27 cellular contexts compared by ENCODE assay signal in genomic region chr1:100378956-100379355, GRCh38.
"Had no signal": no experiment of that assay in that cellular context is flagged by ENCODE, and none has a peak within 500 bp of the region (broad histone marks: within the 10 kb centered on the region; RNA-seq: fewer than 3 reads in every experiment).

No MANE protein-coding gene starts in this region.

- DNase-seq: activated CD4-positive, alpha-beta memory T cell treated with anti-CD3 and anti-CD28 coated beads, Interleukin-2, amount 10 ng/mL, durations not matched to agents 7 days and 5 days; activated CD4-positive, alpha-beta T cell treated with anti-CD3 and anti-CD28 coated beads, Interleukin-2, amount 10 ng/mL, durations not matched to agents 7 days and 5 days; activated CD4-positive, CD25-positive, alpha-beta regulatory T cell; activated CD8-positive, alpha-beta memory T cell treated with anti-CD3 and anti-CD28 coated beads, Interleukin-2, amount 50 U/mL, for 48 hours; activated effector memory CD4-positive, alpha-beta T cell treated with anti-CD3 and anti-CD28 coated beads, Interleukin-2, amount 50 U/mL, for 16 hours; activated naive CD4-positive, alpha-beta T cell treated with anti-CD3 and anti-CD28 coated beads, Interleukin-2, amount 10 ng/mL, durations not matched to agents 7 days and 5 days; aorta; cerebellar nuclear complex; colonic mucosa; effector memory CD4-positive, alpha-beta T cell; erythroblast; head of caudate nucleus; hippocampal formation; lower lobe of right lung; mesendoderm; stimulated activated CD4-positive, alpha-beta T cell treated with anti-CD3 and anti-CD28 coated beads, Interleukin-15, amount 100 ng/mL, for 24 hours; stimulated activated CD4-positive, alpha-beta T cell treated with anti-CD3 and anti-CD28 coated beads, Interleukin-2, amount 100 ng/mL, for 24 hours; stimulated activated naive CD4-positive, alpha-beta T cell treated with Interleukin-2 at 50 U/mL for 16 hours; T-helper 1 cell; testis; transverse colon had no signal

- H3K4me1 ChIP-seq: colonic mucosa, right atrium auricular region, testis had no signal

- H3K36me3 ChIP-seq: cardiac muscle cell, colonic mucosa, gastroesophageal sphincter, lower lobe of right lung, right atrium auricular region, transverse colon had no signal

- ATAC-seq: gastroesophageal sphincter; left lobe of liver; lower lobe of right lung; natural killer cell treated with Interleukin-12 subunit alpha and Interleukin-12 subunit beta and Interleukin-15 and Interleukin-18, amount 100 ng/mL, for 72 hours had no signal

- H3K27me3 ChIP-seq: cardiac muscle cell, colonic mucosa, gastroesophageal sphincter, right atrium auricular region, testis, transverse colon had no signal

- H3K4me3 ChIP-seq: cardiac muscle cell, colonic mucosa, gastroesophageal sphincter, lower lobe of right lung, right atrium auricular region, testis, transverse colon had no signal

- H3K27me3 Mint-ChIP-seq: activated CD4-positive, alpha-beta memory T cell treated with anti-CD3 and anti-CD28 coated beads, Interleukin-2, amount 10 ng/mL, durations not matched to agents 7 days and 5 days; activated CD4-positive, alpha-beta T cell treated with anti-CD3 and anti-CD28 coated beads, Interleukin-2, amount 10 ng/mL, durations not matched to agents 7 days and 5 days; activated naive CD4-positive, alpha-beta T cell treated with anti-CD3 and anti-CD28 coated beads, Interleukin-2, amount 10 ng/mL, durations not matched to agents 7 days and 5 days; brain; natural killer cell treated with Interleukin-12 subunit alpha and Interleukin-12 subunit beta and Interleukin-15 and Interleukin-18, amount 100 ng/mL, for 72 hours had no signal

- H3K27ac ChIP-seq: cardiac muscle cell, colonic mucosa, gastroesophageal sphincter, lower lobe of right lung, right atrium auricular region, testis, transverse colon had no signal

- H3K27ac Mint-ChIP-seq: activated CD4-positive, alpha-beta memory T cell treated with anti-CD3 and anti-CD28 coated beads, Interleukin-2, amount 10 ng/mL, durations not matched to agents 7 days and 5 days; activated naive CD4-positive, alpha-beta T cell treated with anti-CD3 and anti-CD28 coated beads, Interleukin-2, amount 10 ng/mL, durations not matched to agents 7 days and 5 days; brain had no signal

- H3K9me3 Mint-ChIP-seq: natural killer cell treated with Interleukin-12 subunit alpha and Interleukin-12 subunit beta and Interleukin-15 and Interleukin-18, amount 100 ng/mL, for 72 hours had no signal

- H3K9me3 ChIP-seq: colonic mucosa, gastroesophageal sphincter, lower lobe of right lung, right atrium auricular region, testis, transverse colon had no signal

- H3K4me3 Mint-ChIP-seq: activated CD4-positive, alpha-beta memory T cell treated with anti-CD3 and anti-CD28 coated beads, Interleukin-2, amount 10 ng/mL, durations not matched to agents 7 days and 5 days; activated naive CD4-positive, alpha-beta T cell treated with anti-CD3 and anti-CD28 coated beads, Interleukin-2, amount 10 ng/mL, durations not matched to agents 7 days and 5 days; brain had no signal
